Comparison of ENCODE assay signal across 16 cellular contexts in the genomic region with DNA sequence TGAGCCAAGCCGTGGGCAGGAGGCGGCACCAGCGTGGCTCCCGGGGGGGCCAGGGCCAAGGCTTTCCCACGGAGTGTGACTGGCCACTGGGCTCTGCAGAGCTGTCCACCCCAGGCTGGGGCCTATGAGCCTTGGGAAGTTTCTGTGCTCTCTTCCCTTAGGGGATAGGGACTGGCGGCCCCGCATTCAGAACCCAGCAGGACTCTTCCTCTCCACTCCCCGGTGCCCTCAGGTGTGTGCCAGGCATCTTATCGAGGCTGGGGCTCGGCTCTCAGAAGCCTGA. TPM values are rescaled to one million over a fixed set of nuclear protein-coding genes. Genes with fewer than 3 reads are reported as not detected.
DNase-seq lines count a peak whose midpoint lies in the region; ATAC-seq and TF ChIP-seq lines count a peak whose summit lies in the region.
"Had no signal": no experiment of that assay in that cellular context is flagged by ENCODE, and none has a peak within 500 bp of the region (broad histone marks: within the 10 kb centered on the region; RNA-seq: fewer than 3 reads in every experiment).

No MANE protein-coding gene starts in this region.

- peaks cover 37% of the 10 kb centered on the region for H3F3A ChIP-seq in PC-9 (ENCODE audit: insufficient read depth, low read depth)

- WGBS in right cardiac atrium: 66% methylated on average over 10 of the region's 10 CpGs

- H3K36me3 ChIP-seq in BLaER1 (no peaks in the 10 kb centered on the region), PC-9 (ENCODE audit: low read depth) (no peaks in the 10 kb centered on the region)

- no peak overlapping the region for H3K9ac ChIP-seq in BLaER1

- CTCF ChIA-PET in PC-9 (lab: Charles Lee): no interaction called here

- no peaks in the 10 kb centered on the region for H4K20me1 ChIP-seq in BLaER1
- H4K20me1 ChIP-seq in PC-9 (ENCODE audit: insufficient read depth): no peaks in the 10 kb centered on the region

- DNase-seq in right cardiac atrium: peak in 1 of 3 donors; percentile 74
- DNase-seq in sciatic nerve (ENCODE audit: low spot score): no peak
- no peak for DNase-seq in NCI-H187 (lab: John Stamatoyannopoulos, UW)
- no peak for DNase-seq in NCI-H2196 treated with DMSO at 0.1 percent for 48 hours (lab: John Stamatoyannopoulos, UW; ENCODE audit: unreplicated experiment)
- no peak for DNase-seq in PC-9
- DNase-seq: CD4-positive, CD25-positive, alpha-beta regulatory T cell; KBM-7; NCI-H1436 treated with DMSO at 0.1 percent for 48 hours; NCI-H2107; NCI-H345; SHP77 had no signal

- POLR2A ChIA-PET in PC-9 (lab: Charles Lee; ENCODE audit: unreplicated experiment): no interaction called here

- no peak for TF ChIP-seq CTCF in PC-9 (conservative IDR thresholded peaks at IDR 0.05)

- peak overlapping the region; percentile 70 for H3K4me2 ChIP-seq in BLaER1
- no peak overlapping the region for H3K4me2 ChIP-seq in PC-9
- H3K4me2 ChIP-seq: A549 had no signal

- H3K4me3 ChIP-seq in BLaER1: no peak overlapping the region
- no peak overlapping the region for H3K4me3 ChIP-seq in right cardiac atrium (ENCODE audit: low read length)
- no peak overlapping the region for H3K4me3 ChIP-seq in PC-9
- H3K4me3 ChIP-seq: A549 had no signal

- H3K4me1 ChIP-seq in BLaER1: peaks cover 30% of the 10 kb centered on the region
- peaks cover 4% of the 10 kb centered on the region for H3K4me1 ChIP-seq in right cardiac atrium (ENCODE audit: control insufficient read depth, insufficient read depth, low read length)
- H3K4me1 ChIP-seq in PC-9 (replicated peaks; ENCODE audit: insufficient read depth): peaks cover 38% of the 10 kb centered on the region
- H3K4me1 ChIP-seq: A549 had no signal

- H3K9me3 ChIP-seq in BLaER1 (no peaks in the 10 kb centered on the region), right cardiac atrium (ENCODE audit: control insufficient read depth, low read length) (no peaks in the 10 kb centered on the region), PC-9 (ENCODE audit: insufficient read depth, low read depth) (no peaks in the 10 kb centered on the region)
- H3K9me3 ChIP-seq: A549 had no signal

- ATAC-seq in right cardiac atrium (peak; percentile 11 to 22), sciatic nerve (peak; percentile 46), GM18519 (IDR thresholded peaks at IDR 0.05; ENCODE audit: low FRiP score, unreplicated experiment) (no peak)
- ATAC-seq: A549, Panc1 had no signal

- no peaks in the 10 kb centered on the region for H3K79me2 ChIP-seq in PC-9 (ENCODE audit: low read depth)

- intact Hi-C loops in right cardiac atrium (cut with DNase I): no loop called here
- intact Hi-C loops in sciatic nerve (cut with DNase I): no loop called here
- intact Hi-C loops in PC-9 (cut with micrococcal nuclease; ENCODE audit: unreplicated experiment): loop anchor here (5.0 kb wide), 1 partner anchor 467 kb away; no protein-coding TSS in a partner anchor

- peak overlapping the region; percentile 23; the same call in 1 of the 2 replicates for H3K27ac ChIP-seq in BLaER1
- H3K27ac ChIP-seq in cingulate gyrus (ENCODE audit: low read depth, low read length): peak overlapping the region; percentile 39
- no peak overlapping the region for H3K27ac ChIP-seq in right cardiac atrium (ENCODE audit: low read length)
- H3K27ac ChIP-seq in PC-9: no peak overlapping the region
- H3K27ac ChIP-seq: A549 had no signal

- no peak overlapping the region for H2AFZ ChIP-seq in PC-9

- BruUV-seq in PC-9 (replicated peaks; lab: Mats Ljungman, UMichigan): no TSS peak

- H3K27me3 ChIP-seq in BLaER1 (no peaks in the 10 kb centered on the region), right cardiac atrium (ENCODE audit: control insufficient read depth, insufficient read depth) (no peaks in the 10 kb centered on the region), PC-9 (ENCODE audit: insufficient read depth, low read depth) (no peaks in the 10 kb centered on the region)

- no peaks in the 10 kb centered on the region for H3K9me2 ChIP-seq in PC-9 (ENCODE audit: insufficient read depth)

RNA-seq across cellular contexts. Expression of gene EIF2B2, which starts 17.8 kb away (rescaled TPM):
- total RNA-seq in right cardiac atrium: 10 to 100 TPM; 29.4 to 39.9 (median 35.9) TPM
- 25.9 TPM for polyA plus RNA-seq in right cardiac atrium
- 30.8 TPM for total RNA-seq in sciatic nerve
- total RNA-seq in PC-9 (2021): 131 and 139 TPM in 2 replicates

RNA-seq across cellular contexts. Expression of gene PGF, which starts 29.6 kb away (rescaled TPM):
- total RNA-seq in right cardiac atrium (1 to 10 TPM; 2.9 to 5.9 (median 4.1) TPM), sciatic nerve (12.4 TPM), PC-9 (2021) (8.9 and 11.7 TPM in 2 replicates)
- polyA plus RNA-seq in right cardiac atrium: 4.3 TPM
- total RNA-seq: CD4-positive, CD25-positive, alpha-beta regulatory T cell had no signal

Comparison
In these comparisons a context has a peak if more than half of its experiments do, and no peak if none do; other contexts are left out.
1. H3K27ac ChIP-seq: peak in BLaER1 (single experiment) and cingulate gyrus (single experiment); none in right cardiac atrium (single experiment) and PC-9 (single experiment).